ENCODE assay signal across 8 cellular contexts in genomic region chr11:14905104-14906033, GRCh38. TPM values are rescaled to one million over a fixed set of nuclear protein-coding genes. Genes with fewer than 3 reads are reported as not detected.
DNase-seq lines count a peak whose midpoint lies in the region; ATAC-seq and TF ChIP-seq lines count a peak whose summit lies in the region.

No MANE protein-coding gene starts in this region.

- no peaks in the 10 kb centered on the region for H3K36me3 Mint-ChIP-seq in neural progenitor cell

- peaks cover 4% of the 10 kb centered on the region for H3K9me3 Mint-ChIP-seq in neural progenitor cell

- H3K4me1 Mint-ChIP-seq in neural progenitor cell, result peaks cover 4% of the 10 kb centered on the region

- H2AFZ ChIP-seq in neural progenitor cell (replicated peaks), result peak overlapping the region; percentile 97

- no peaks in the 10 kb centered on the region for H4K20me1 ChIP-seq in neural progenitor cell (ENCODE audit: low read depth)

- TF ChIP-seq CTCF in C4-2B (conservative IDR thresholded peaks at IDR 0.05) (peak; percentile 52), neural progenitor cell (IDR thresholded peaks at IDR 0.05) (peak; percentile 35), thyroid gland (IDR thresholded peaks at IDR 0.05) (peak in 3 of 6 experiments; percentile 4 to 25 (median 23))

- TF ChIP-seq POLR2A in thyroid gland (IDR thresholded peaks at IDR 0.05), result no peak

- H3K36me3 ChIP-seq in HUES6 (ENCODE audit: control insufficient read depth, insufficient read depth, low read length), result no peaks in the 10 kb centered on the region
- no peaks in the 10 kb centered on the region for H3K36me3 ChIP-seq in esophagus (ENCODE audit: control insufficient read depth in 2 of 2, insufficient read depth in 2 of 2, low read length in 1 of 2)
- H3K36me3 ChIP-seq in neural progenitor cell, result no peaks in the 10 kb centered on the region
- H3K36me3 ChIP-seq in thyroid gland, result no peaks in the 10 kb centered on the region

- no peaks in the 10 kb centered on the region for H3F3A ChIP-seq in neural progenitor cell (ENCODE audit: low read depth)

- DNase-seq in activated CD8-positive, alpha-beta memory T cell treated with anti-CD3 and anti-CD28 coated beads for 48 hours (ENCODE audit: low read depth in 2 of 3, low spot score in 2 of 3), result peak in 2 of 3 experiments; percentile 54 to 68
- DNase-seq in neural progenitor cell (ENCODE audit: low spot score) (peak; percentile 67), thyroid gland (peak; percentile 40 to 60), NCI-H1105 treated with DMSO at 0.1 percent for 48 hours (lab: John Stamatoyannopoulos, UW) (no peak)

- no peaks in the 10 kb centered on the region for H3K9me3 ChIP-seq in HUES6 (ENCODE audit: control insufficient read depth, insufficient read depth, low read depth, low read length)
- no peaks in the 10 kb centered on the region for H3K9me3 ChIP-seq in esophagus (ENCODE audit: control insufficient read depth in 2 of 2, insufficient read depth in 1 of 2, low read depth in 1 of 2, low read length in 1 of 2)
- H3K9me3 ChIP-seq in neural progenitor cell (ENCODE audit: low read depth), result no peaks in the 10 kb centered on the region
- no peaks in the 10 kb centered on the region for H3K9me3 ChIP-seq in thyroid gland

- H3K4me3 Mint-ChIP-seq in neural progenitor cell, result peak overlapping the region; percentile 79

- peaks cover 5% of the 10 kb centered on the region for H3K27me3 Mint-ChIP-seq in neural progenitor cell (ENCODE audit: insufficient read depth, low read depth)

- ATAC-seq in GM21360 (IDR thresholded peaks at IDR 0.05; ENCODE audit: unreplicated experiment), result peak; percentile 55

- H3K4me3 ChIP-seq in HUES6 (ENCODE audit: low read depth, low read length) (peak overlapping the region; percentile 75), esophagus (ENCODE audit: low read depth in 1 of 2, low read length in 2 of 2) (peak overlapping the region; percentile 30 to 47), neural progenitor cell (peak overlapping the region; percentile 53), thyroid gland (replicated peaks in 1 of 3) (peak overlapping the region; percentile 2 to 73 (median 39))

- H3K9ac ChIP-seq in HUES6 (ENCODE audit: low read length) (no peak overlapping the region), neural progenitor cell (no peak overlapping the region)

- 21 to 22% methylated on average over 58 of the region's 58 CpGs for WGBS in esophagus, 2 donors
- WGBS in thyroid gland, 2 donors, result 5 to 9% methylated on average over 21 to 23 of the region's 58 CpGs

- no peak overlapping the region for H3K27ac Mint-ChIP-seq in neural progenitor cell

- H3K27ac ChIP-seq in C4-2B (no peak overlapping the region), HUES6 (ENCODE audit: low read depth, low read length) (no peak overlapping the region), esophagus (ENCODE audit: low read depth in 2 of 2, low read length in 1 of 2) (no peak overlapping the region), neural progenitor cell (no peak overlapping the region), thyroid gland (no peak overlapping the region)

- intact Hi-C loops in thyroid gland (cut with DNase I), result loop anchor here (5.0 kb wide), 1 partner anchor 172 kb away; no protein-coding TSS in a partner anchor

- H3K4me1 ChIP-seq in HUES6 (ENCODE audit: control insufficient read depth, insufficient read depth, low read length), result peaks cover 3% of the 10 kb centered on the region
- H3K4me1 ChIP-seq in esophagus (ENCODE audit: control insufficient read depth in 2 of 2, insufficient read depth in 2 of 2, low read length in 1 of 2), result peaks cover 2 to 11% of the 10 kb centered on the region in 2 donors
- H3K4me1 ChIP-seq in neural progenitor cell, result no peaks in the 10 kb centered on the region
- peaks cover 6 to 23% of the 10 kb centered on the region in 2 donors for H3K4me1 ChIP-seq in thyroid gland

- no peaks in the 10 kb centered on the region for H3K79me2 ChIP-seq in neural progenitor cell (ENCODE audit: low read depth)

- peak overlapping the region; percentile 74 for H3K4me2 ChIP-seq in neural progenitor cell

- H3K27me3 ChIP-seq in HUES6 (ENCODE audit: control insufficient read depth, insufficient read depth, low read length) (no peaks in the 10 kb centered on the region), esophagus (ENCODE audit: control insufficient read depth in 1 of 2, insufficient read depth in 2 of 2, low read length in 2 of 2) (no peaks in the 10 kb centered on the region), neural progenitor cell (no peaks in the 10 kb centered on the region), thyroid gland (no peaks in the 10 kb centered on the region)

RNA-seq across cellular contexts. Expression of gene CYP2R1, which starts 13.3 kb away (rescaled TPM):
- 10 to 100 TPM; 16.5 to 37.1 TPM for polyA plus RNA-seq in esophagus
- 28.8 and 29.9 TPM in 2 replicates for total RNA-seq in neural progenitor cell (ENCODE audit: low replicate concordance)
- 10 to 100 TPM; 10.2 to 24.1 (median 19.8) TPM for total RNA-seq in thyroid gland
